ENCODE assay signal across 8 cellular contexts in genomic region chr20:325043-325888, GRCh38. TPM values are rescaled to one million over a fixed set of nuclear protein-coding genes. Genes with fewer than 3 reads are reported as not detected.
A peak's percentile ranks its signal among the peaks of the same experiment; 100 is the strongest.
DNase-seq lines count a peak whose midpoint lies in the region; ATAC-seq, FAIRE-seq and TF ChIP-seq lines count a peak whose summit lies in the region.

SOX12 (plus strand) TSS chr20:325552; CDS start chr20:325925, 373 bp downstream.

- TF ChIP-seq CTCF in kidney (IDR thresholded peaks at IDR 0.05; ENCODE audit: borderline replicate concordance, extremely low read depth, insufficient read depth): no peak

- ATAC-seq in HG03432 (IDR thresholded peaks at IDR 0.05; ENCODE audit: unreplicated experiment): peak; percentile 79

- peaks cover 5 to 10% of the 10 kb centered on the region in 2 donors for H3K4me1 ChIP-seq in kidney (ENCODE audit: control insufficient read depth in 1 of 2, insufficient read depth in 1 of 2, low read depth in 1 of 2, low read length in 2 of 2)

- peak within 1 kb of the TSS; percentile 90 to 95 for H3K27ac ChIP-seq in kidney (ENCODE audit: low read depth in 2 of 2, low read length in 2 of 2)

- peaks cover 2 to 3% of the 10 kb centered on the region in 2 donors for H3K36me3 ChIP-seq in kidney (ENCODE audit: control insufficient read depth in 1 of 2, insufficient read depth in 2 of 2, low read length in 2 of 2)

- H3K9me3 ChIP-seq in kidney (ENCODE audit: control insufficient read depth in 1 of 2, low read length in 2 of 2): no peaks in the 10 kb centered on the region

- H3K4me3 ChIP-seq in kidney (ENCODE audit: low read length in 2 of 2): peak within 1 kb of the TSS; percentile 91

- DNase-seq in Ammon's horn (ENCODE audit: low spot score) (peak; percentile 97), GM19238 (ENCODE audit: insufficient read length, low spot score) (peak; percentile 94), NCI-H460 (ENCODE audit: extremely low read depth, low read depth) (peak; percentile 91), cerebellum (ENCODE audit: low spot score) (peak; percentile 99), kidney (peak; percentile 99)
- DNase-seq in activated CD4-positive, alpha-beta T cell treated with anti-CD3 and anti-CD28 coated beads for 1 hour: peak; percentile 94
- DNase-seq in stimulated activated CD4-positive, alpha-beta T cell treated with anti-CD3 and anti-CD28 coated beads, Interleukin-15, amount 100 ng/mL, for 24 hours: peak; percentile 99

- H3K9ac ChIP-seq in kidney (ENCODE audit: low read length in 2 of 2): peak within 1 kb of the TSS; percentile 74 to 91

- no peak for FAIRE-seq in kidney (lab: Jason Lieb, UNC)

- intact Hi-C loops in kidney (cut with DNase I): no loop called here

RNA-seq across cellular contexts. Expression of gene SOX12, which starts in this region (rescaled TPM):
- 11.0 and 11.1 TPM in 2 replicates for total RNA-seq in NCI-H460 (2014; rRNA removed; shearing (Covaris generic))
- polyA plus RNA-seq in NCI-H460 (2014; cell fraction: nucleus; rRNA removed): 10.2 and 20.4 TPM in 2 replicates
- total RNA-seq in cerebellum (8.5 TPM), kidney (12.7 TPM)
- 11.3 TPM for polyA plus RNA-seq in kidney (ENCODE audit: insufficient read depth, low read depth, low replicate concordance)

Comparison
In these comparisons a context has a peak if more than half of its experiments do, and no peak if none do; other contexts are left out.
1. Peak in every context shown above with its lines: DNase-seq, ATAC-seq, H3K4me3 ChIP-seq and H3K27ac ChIP-seq.